Comparison of ENCODE assay signal across 11 cellular contexts in genomic region chr11:117947751-117948150, GRCh38. TPM values are rescaled to one million over a fixed set of nuclear protein-coding genes. Genes with fewer than 3 reads are reported as not detected.
DNase-seq lines count a peak whose midpoint lies in the region; ATAC-seq and TF ChIP-seq lines count a peak whose summit lies in the region.
"Not testable (repeated sequence)": the region's sequence is repeated elsewhere in the genome, so short reads cannot be mapped to it uniquely, and the experiment has no call there.
"Had no signal": no experiment of that assay in that cellular context is flagged by ENCODE, and none has a peak within 500 bp of the region (broad histone marks: within the 10 kb centered on the region; RNA-seq: fewer than 3 reads in every experiment).

No MANE protein-coding gene starts in this region.

- not testable (repeated sequence) for H3K9me3 Mint-ChIP-seq in CD8-positive, alpha-beta T cell; T-helper 1 cell treated with Interleukin-12 subunit alpha and Interleukin-12 subunit beta and Interleukin-4 antibody, amounts not matched to agents 30 μg/mL and 1 μg/mL, for 36 hours; activated CD4-positive, alpha-beta memory T cell treated with anti-CD3 and anti-CD28 coated beads, Interleukin-2, amount 10 ng/mL, durations not matched to agents 7 days and 5 days; activated T-cell treated with anti-CD3 and anti-CD28 coated beads, Interleukin-2, amount 50 U/mL, for 72 hours; activated naive CD8-positive, alpha-beta T cell treated with anti-CD3 and anti-CD28 coated beads, Interleukin-2, amount 10 ng/mL, durations not matched to agents 7 days and 5 days; effector memory CD8-positive, alpha-beta T cell; natural killer cell; stimulated activated memory B cell treated with anti-CD40 and anti-IgM and Interleukin-4, amounts not matched to agents 10 μg/mL and 1 μg/mL and 100 μg/mL, for 72 hours

- peaks cover 75% of the 10 kb centered on the region for H3K4me1 Mint-ChIP-seq in CD8-positive, alpha-beta T cell (ENCODE audit: low read depth)
- peaks cover 76% of the 10 kb centered on the region for H3K4me1 Mint-ChIP-seq in T-helper 1 cell treated with Interleukin-12 subunit alpha and Interleukin-12 subunit beta and Interleukin-4 antibody, amounts not matched to agents 30 μg/mL and 1 μg/mL, for 36 hours (ENCODE audit: low read depth)
- peaks cover 88% of the 10 kb centered on the region for H3K4me1 Mint-ChIP-seq in activated CD4-positive, alpha-beta memory T cell treated with anti-CD3 and anti-CD28 coated beads, Interleukin-2, amount 10 ng/mL, durations not matched to agents 7 days and 5 days
- H3K4me1 Mint-ChIP-seq in activated T-cell treated with anti-CD3 and anti-CD28 coated beads, Interleukin-2, amount 50 U/mL, for 72 hours (ENCODE audit: low read depth) = peaks cover 90% of the 10 kb centered on the region
- H3K4me1 Mint-ChIP-seq in activated naive CD8-positive, alpha-beta T cell treated with anti-CD3 and anti-CD28 coated beads, Interleukin-2, amount 10 ng/mL, durations not matched to agents 7 days and 5 days = peaks cover 81% of the 10 kb centered on the region
- peaks cover 53 to 56% of the 10 kb centered on the region in 2 donors for H3K4me1 Mint-ChIP-seq in effector memory CD8-positive, alpha-beta T cell (ENCODE audit: low read depth in 2 of 2)
- H3K4me1 Mint-ChIP-seq in natural killer cell = peaks cover 51 to 56% of the 10 kb centered on the region in 2 donors
- H3K4me1 Mint-ChIP-seq in stimulated activated memory B cell treated with anti-CD40 and anti-IgM and Interleukin-4, amounts not matched to agents 10 μg/mL and 1 μg/mL and 100 μg/mL, for 72 hours = peaks cover 68% of the 10 kb centered on the region

- not testable (repeated sequence) for ATAC-seq in CD8-positive, alpha-beta T cell; activated T-cell treated with anti-CD3 and anti-CD28 coated beads, Interleukin-2, amount 50 U/mL, for 72 hours (replicated peaks in 1 of 2); activated naive CD8-positive, alpha-beta T cell treated with anti-CD3 and anti-CD28 coated beads, Interleukin-2, amount 10 ng/mL, durations not matched to agents 7 days and 5 days (ENCODE audit: low read depth); effector memory CD8-positive, alpha-beta T cell (replicated peaks); natural killer cell; stimulated activated memory B cell treated with anti-CD40 and anti-IgM and Interleukin-4, amounts not matched to agents 10 μg/mL and 1 μg/mL and 100 μg/mL, for 72 hours

- H3K4me3 Mint-ChIP-seq in CD8-positive, alpha-beta T cell; activated CD4-positive, alpha-beta memory T cell treated with anti-CD3 and anti-CD28 coated beads, Interleukin-2, amount 10 ng/mL, durations not matched to agents 7 days and 5 days; activated T-cell treated with anti-CD3 and anti-CD28 coated beads, Interleukin-2, amount 50 U/mL, for 72 hours; stimulated activated memory B cell treated with anti-CD40 and anti-IgM and Interleukin-4, amounts not matched to agents 10 μg/mL and 1 μg/mL and 100 μg/mL, for 72 hours: not testable (repeated sequence)
- H3K4me3 Mint-ChIP-seq in T-helper 1 cell treated with Interleukin-12 subunit alpha and Interleukin-12 subunit beta and Interleukin-4 antibody, amounts not matched to agents 30 μg/mL and 1 μg/mL, for 36 hours = peak overlapping the region; percentile 47
- H3K4me3 Mint-ChIP-seq in activated naive CD8-positive, alpha-beta T cell treated with anti-CD3 and anti-CD28 coated beads, Interleukin-2, amount 10 ng/mL, durations not matched to agents 7 days and 5 days = peak overlapping the region; percentile 53
- H3K4me3 Mint-ChIP-seq in effector memory CD8-positive, alpha-beta T cell = peak overlapping the region; percentile 53 to 66
- H3K4me3 Mint-ChIP-seq in natural killer cell = peak overlapping the region; percentile 49

- POLR2A ChIA-PET in CD8-positive, alpha-beta T cell (lab: Charles Lee) = interaction anchor here (0.7 to 10.4 kb wide), 7 partner anchors 49 to 140 kb away, joined by 3 to 438 read pairs (median 5); partner anchors contain the start of genes FXYD2 and IL10RA
- POLR2A ChIA-PET in activated CD4-positive, alpha-beta memory T cell treated with anti-CD3 and anti-CD28 coated beads, Interleukin-2, amount 10 ng/mL, durations not matched to agents 7 days and 5 days (lab: Charles Lee) = interaction anchor here (1.1 to 14.8 kb wide), 6 partner anchors 32 to 140 kb away, joined by 3 to 878 read pairs (median 8); partner anchors contain the start of gene IL10RA
- POLR2A ChIA-PET in activated naive CD8-positive, alpha-beta T cell treated with anti-CD3 and anti-CD28 coated beads, Interleukin-2, amount 10 ng/mL, durations not matched to agents 7 days and 5 days (lab: Charles Lee) = interaction anchor here (1.1 to 13.6 kb wide), 4 partner anchors 45 to 140 kb away, joined by 3 to 608 read pairs (median 24); partner anchors contain the start of genes FXYD2 and IL10RA

- H3K27ac ChIP-seq in CD8-positive, alpha-beta T cell (ENCODE audit: low read depth, low read length) = not testable (repeated sequence)

- not testable (repeated sequence) for H3K4me3 ChIP-seq in CD8-positive, alpha-beta T cell (ENCODE audit: low read depth, low read length)

- not testable (repeated sequence) for H3K36me3 Mint-ChIP-seq in CD8-positive, alpha-beta T cell; T-helper 1 cell treated with Interleukin-12 subunit alpha and Interleukin-12 subunit beta and Interleukin-4 antibody, amounts not matched to agents 30 μg/mL and 1 μg/mL, for 36 hours (ENCODE audit: low read depth); activated CD4-positive, alpha-beta memory T cell treated with anti-CD3 and anti-CD28 coated beads, Interleukin-2, amount 10 ng/mL, durations not matched to agents 7 days and 5 days (ENCODE audit: low read depth); activated T-cell treated with anti-CD3 and anti-CD28 coated beads, Interleukin-2, amount 50 U/mL, for 72 hours (ENCODE audit: insufficient read depth in 2 of 2); activated naive CD8-positive, alpha-beta T cell treated with anti-CD3 and anti-CD28 coated beads, Interleukin-2, amount 10 ng/mL, durations not matched to agents 7 days and 5 days; effector memory CD8-positive, alpha-beta T cell (ENCODE audit: insufficient read depth); natural killer cell; stimulated activated memory B cell treated with anti-CD40 and anti-IgM and Interleukin-4, amounts not matched to agents 10 μg/mL and 1 μg/mL and 100 μg/mL, for 72 hours

- CTCF ChIA-PET in CD8-positive, alpha-beta T cell (lab: Charles Lee) = interaction anchor here (0.6 to 14.6 kb wide), 39 partner anchors 7 to 150 kb away, joined by 3 to 403 read pairs (median 9); partner anchors contain the start of genes FXYD2, IL10RA and TMPRSS13
- CTCF ChIA-PET in activated CD4-positive, alpha-beta memory T cell treated with anti-CD3 and anti-CD28 coated beads, Interleukin-2, amount 10 ng/mL, durations not matched to agents 7 days and 5 days (lab: Charles Lee) = interaction anchor here (0.7 to 11.4 kb wide), 32 partner anchors 9 to 522 kb away, joined by 3 to 333 read pairs (median 12); partner anchors contain the start of genes FXYD2, IL10RA and TMPRSS13

- not testable (repeated sequence) for DNase-seq in CD8-positive, alpha-beta T cell; activated CD4-positive, alpha-beta memory T cell treated with anti-CD3 and anti-CD28 coated beads, Interleukin-2, amount 10 ng/mL, durations not matched to agents 7 days and 5 days; activated T-cell treated with anti-CD3 and anti-CD28 coated beads, Interleukin-2, amount 50 U/mL, for 72 hours; activated naive CD8-positive, alpha-beta T cell treated with anti-CD3 and anti-CD28 coated beads, Interleukin-2, amount 10 ng/mL, durations not matched to agents 7 days and 5 days; effector memory CD8-positive, alpha-beta T cell; natural killer cell

- H3K27me3 ChIP-seq in CD8-positive, alpha-beta T cell (ENCODE audit: insufficient read depth, low read length) = not testable (repeated sequence)

- not testable (repeated sequence) for H3K36me3 ChIP-seq in CD8-positive, alpha-beta T cell (ENCODE audit: insufficient read depth, low read length)

- intact Hi-C loops in CD8-positive, alpha-beta T cell (cut with DNase I, micrococcal nuclease) = loop anchor here (1.0 to 10.0 kb wide), 9 partner anchors 17 to 523 kb away; no protein-coding TSS in a partner anchor
- intact Hi-C loops in natural killer cell (cut with micrococcal nuclease) = loop anchor here (1.0 to 10.0 kb wide), 2 partner anchors 103 to 523 kb away; no protein-coding TSS in a partner anchor

- peak overlapping the region; percentile 46 for H3K27ac Mint-ChIP-seq in CD8-positive, alpha-beta T cell
- peak overlapping the region; percentile 75 for H3K27ac Mint-ChIP-seq in T-helper 1 cell treated with Interleukin-12 subunit alpha and Interleukin-12 subunit beta and Interleukin-4 antibody, amounts not matched to agents 30 μg/mL and 1 μg/mL, for 36 hours
- peak overlapping the region; percentile 48 for H3K27ac Mint-ChIP-seq in activated CD4-positive, alpha-beta memory T cell treated with anti-CD3 and anti-CD28 coated beads, Interleukin-2, amount 10 ng/mL, durations not matched to agents 7 days and 5 days
- peak overlapping the region; percentile 76 for H3K27ac Mint-ChIP-seq in activated T-cell treated with anti-CD3 and anti-CD28 coated beads, Interleukin-2, amount 50 U/mL, for 72 hours
- peak overlapping the region; percentile 79 for H3K27ac Mint-ChIP-seq in activated naive CD8-positive, alpha-beta T cell treated with anti-CD3 and anti-CD28 coated beads, Interleukin-2, amount 10 ng/mL, durations not matched to agents 7 days and 5 days
- H3K27ac Mint-ChIP-seq in effector memory CD8-positive, alpha-beta T cell = peak overlapping the region; percentile 83 to 96
- H3K27ac Mint-ChIP-seq in natural killer cell = not testable (repeated sequence)
- H3K27ac Mint-ChIP-seq in stimulated activated memory B cell treated with anti-CD40 and anti-IgM and Interleukin-4, amounts not matched to agents 10 μg/mL and 1 μg/mL and 100 μg/mL, for 72 hours = peak overlapping the region; percentile 21

- H3K9me3 ChIP-seq in CD8-positive, alpha-beta T cell (ENCODE audit: low read length) = not testable (repeated sequence)

- not testable (repeated sequence) for H3K27me3 Mint-ChIP-seq in CD8-positive, alpha-beta T cell (ENCODE audit: low read depth); T-helper 1 cell treated with Interleukin-12 subunit alpha and Interleukin-12 subunit beta and Interleukin-4 antibody, amounts not matched to agents 30 μg/mL and 1 μg/mL, for 36 hours (ENCODE audit: low read depth); activated CD4-positive, alpha-beta memory T cell treated with anti-CD3 and anti-CD28 coated beads, Interleukin-2, amount 10 ng/mL, durations not matched to agents 7 days and 5 days; activated T-cell treated with anti-CD3 and anti-CD28 coated beads, Interleukin-2, amount 50 U/mL, for 72 hours (ENCODE audit: low read depth); activated naive CD8-positive, alpha-beta T cell treated with anti-CD3 and anti-CD28 coated beads, Interleukin-2, amount 10 ng/mL, durations not matched to agents 7 days and 5 days; effector memory CD8-positive, alpha-beta T cell; natural killer cell (ENCODE audit: low read depth in 2 of 2); stimulated activated memory B cell treated with anti-CD40 and anti-IgM and Interleukin-4, amounts not matched to agents 10 μg/mL and 1 μg/mL and 100 μg/mL, for 72 hours

- TF ChIP-seq CTCF in CD8-positive, alpha-beta T cell (IDR thresholded peaks at IDR 0.05); natural killer cell (IDR thresholded peaks at IDR 0.05): not testable (repeated sequence)

- peaks cover 59% of the 10 kb centered on the region for H3K4me1 ChIP-seq in CD8-positive, alpha-beta T cell (ENCODE audit: insufficient read depth, low read length)

RNA-seq across cellular contexts. Expression of gene TMPRSS13, which starts 18.5 kb away (rescaled TPM):
- total RNA-seq in CD8-positive, alpha-beta T cell = 1 to 10 TPM; 1.7 TPM
- total RNA-seq in activated CD4-positive, alpha-beta memory T cell treated with anti-CD3 and anti-CD28 coated beads, Interleukin-2, amount 10 ng/mL, durations not matched to agents 7 days and 5 days = 1 to 10 TPM; 1.9 to 2.2 TPM
- 1 to 10 TPM; 3.0 to 3.2 TPM for total RNA-seq in activated T-cell treated with anti-CD3 and anti-CD28 coated beads, Interleukin-2, amount 50 U/mL, for 72 hours
- total RNA-seq in activated naive CD8-positive, alpha-beta T cell treated with anti-CD3 and anti-CD28 coated beads, Interleukin-2, amount 10 ng/mL, durations not matched to agents 7 days and 5 days = 1 to 10 TPM; 2.7 to 5.0 TPM
- total RNA-seq in natural killer cell = 1 to 10 TPM; 1.6 to 1.8 (median 1.8) TPM
- total RNA-seq: G401, HFFc6, HT1080 had no signal

RNA-seq across cellular contexts. Expression of gene IL10RA, which starts 38.4 kb away (rescaled TPM):
- 100 to 1,000 TPM; 295 to 299 TPM for total RNA-seq in CD8-positive, alpha-beta T cell
- total RNA-seq in activated CD4-positive, alpha-beta memory T cell treated with anti-CD3 and anti-CD28 coated beads, Interleukin-2, amount 10 ng/mL, durations not matched to agents 7 days and 5 days = 100 to 1,000 TPM; 286 to 291 TPM
- 100 to 1,000 TPM in 1 of 2 donors, 10 to 100 TPM in 1; 79.6 to 123 TPM for total RNA-seq in activated T-cell treated with anti-CD3 and anti-CD28 coated beads, Interleukin-2, amount 50 U/mL, for 72 hours
- 100 to 1,000 TPM; 304 TPM for total RNA-seq in activated naive CD8-positive, alpha-beta T cell treated with anti-CD3 and anti-CD28 coated beads, Interleukin-2, amount 10 ng/mL, durations not matched to agents 7 days and 5 days
- 100 to 1,000 TPM; 263 to 286 (median 268) TPM for total RNA-seq in natural killer cell
- total RNA-seq: G401, HFFc6, HT1080 had no signal
